13 cellular contexts compared by ENCODE assay signal in genomic region chr1:244154528-244154881, GRCh38.
A peak's percentile ranks its signal among the peaks of the same experiment; 100 is the strongest.
DNase-seq lines count a peak whose midpoint lies in the region; ATAC-seq and TF ChIP-seq lines count a peak whose summit lies in the region.
"Had no signal": no experiment of that assay in that cellular context is flagged by ENCODE, and none has a peak within 500 bp of the region (broad histone marks: within the 10 kb centered on the region; RNA-seq: fewer than 3 reads in every experiment).

No MANE protein-coding gene starts in this region.

- peak overlapping the region; percentile 6 for H2AFZ ChIP-seq in fibroblast of lung (ENCODE audit: low read length)

- peak overlapping the region; percentile 3 to 77 (median 66); a peak in 17 of 22 replicates for H3K4me2 ChIP-seq in BLaER1 treated with 17β-estradiol and CSF1 and Interleukin-3, amounts not matched to agents 10 nM and 100 nM
- H3K4me2 ChIP-seq in fibroblast of lung (ENCODE audit: extremely low read depth, insufficient read depth, low read length): no peak overlapping the region

- intact Hi-C loops in sigmoid colon (cut with DNase I): no loop called here

- H4K20me1 ChIP-seq in BLaER1 treated with 17β-estradiol and CSF1 and Interleukin-3, amounts not matched to agents 10 nM and 100 nM: no peaks in the 10 kb centered on the region
- H4K20me1 ChIP-seq in fibroblast of lung (ENCODE audit: control insufficient read depth, extremely low read depth, insufficient read depth, low read length): no peaks in the 10 kb centered on the region

- H3K9me3 ChIP-seq in BLaER1 treated with 17β-estradiol and CSF1 and Interleukin-3, amounts not matched to agents 10 nM and 100 nM (replicated peaks in 1 of 11): no peaks in the 10 kb centered on the region
- no peaks in the 10 kb centered on the region for H3K9me3 ChIP-seq in fibroblast of lung (ENCODE audit: control insufficient read depth, insufficient read depth, low read depth, low read length)
- no peaks in the 10 kb centered on the region for H3K9me3 ChIP-seq in sigmoid colon
- no peaks in the 10 kb centered on the region for H3K9me3 ChIP-seq in upper lobe of left lung

- no peak overlapping the region for H3K9ac ChIP-seq in BLaER1 treated with 17β-estradiol and CSF1 and Interleukin-3, amounts not matched to agents 10 nM and 100 nM
- H3K9ac ChIP-seq in fibroblast of lung (ENCODE audit: insufficient read depth, low read length): peak overlapping the region; percentile 10

- H3K4me3 ChIP-seq in BLaER1 treated with 17β-estradiol and CSF1 and Interleukin-3, amounts not matched to agents 10 nM and 100 nM: no peak overlapping the region
- no peak overlapping the region for H3K4me3 ChIP-seq in fibroblast of lung (replicated peaks in 1 of 4; ENCODE audit: control extremely low read depth in 1 of 4, insufficient read depth in 1 of 4, low read depth in 3 of 4, low read length in 4 of 4)
- no peak overlapping the region for H3K4me3 ChIP-seq in sigmoid colon
- H3K4me3 ChIP-seq in upper lobe of left lung: no peak overlapping the region
- H3K4me3 ChIP-seq: GM12878, K562 had no signal

- H3K79me2 ChIP-seq in fibroblast of lung (ENCODE audit: control insufficient read depth, insufficient read depth, low read length): no peaks in the 10 kb centered on the region

- peaks cover 0 to 12% (median 0%) of the 10 kb centered on the region in 11 experiments; a peak in 3 of 22 replicates for H3K27me3 ChIP-seq in BLaER1 treated with 17β-estradiol and CSF1 and Interleukin-3, amounts not matched to agents 10 nM and 100 nM
- H3K27me3 ChIP-seq in fibroblast of lung (ENCODE audit: control insufficient read depth, insufficient read depth, low read length) (no peaks in the 10 kb centered on the region), sigmoid colon (no peaks in the 10 kb centered on the region), upper lobe of left lung (no peaks in the 10 kb centered on the region)

- 35 to 52% methylated on average over 5 of the region's 5 CpGs for WGBS in sigmoid colon, 2 donors
- WGBS in upper lobe of left lung, 2 donors: 51 to 65% methylated on average over 5 of the region's 5 CpGs

- no peak overlapping the region for H3K27ac ChIP-seq in BLaER1 treated with 17β-estradiol and CSF1 and Interleukin-3, amounts not matched to agents 10 nM and 100 nM
- H3K27ac ChIP-seq in fibroblast of lung (ENCODE audit: insufficient read depth, low read length) (no peak overlapping the region), sigmoid colon (peak overlapping the region in 3 of 4 donors; percentile 28 to 58 (median 43)), upper lobe of left lung (no peak overlapping the region)

- no peak for TF ChIP-seq CTCF in fibroblast of lung (conservative IDR thresholded peaks at IDR 0.05 in 1 of 2, IDR thresholded peaks at IDR 0.05 in 1 of 2; ENCODE audit: low read depth in 1 of 2, low read length in 2 of 2)
- TF ChIP-seq CTCF in sigmoid colon (IDR thresholded peaks at IDR 0.05): no peak
- TF ChIP-seq CTCF in upper lobe of left lung (IDR thresholded peaks at IDR 0.05): no peak

- ATAC-seq in upper lobe of left lung (ENCODE audit: low FRiP score in 2 of 2) (no peak), esophagus mucosa (no peak)
- ATAC-seq: HCT116 had no signal

- peak; percentile 79 for DNase-seq in NCI-H69 (lab: John Stamatoyannopoulos, UW)
- no peak for DNase-seq in fibroblast of lung (ENCODE audit: low read depth in 2 of 2)
- DNase-seq in sigmoid colon: no peak
- no peak for DNase-seq in upper lobe of left lung
- DNase-seq in LoVo (ENCODE audit: low spot score): no peak
- DNase-seq: NCI-H1092, NCI-H2107, SW 1271 had no signal

- TF ChIP-seq EP300 in sigmoid colon (IDR thresholded peaks at IDR 0.05) (no peak), upper lobe of left lung (IDR thresholded peaks at IDR 0.05) (no peak)

- H3K4me1 ChIP-seq in BLaER1 treated with 17β-estradiol and CSF1 and Interleukin-3, amounts not matched to agents 10 nM and 100 nM: peaks cover 3 to 22% (median 18%) of the 10 kb centered on the region in 10 experiments
- H3K4me1 ChIP-seq in fibroblast of lung (ENCODE audit: control insufficient read depth, extremely low read depth, insufficient read depth, low read length) (no peaks in the 10 kb centered on the region), sigmoid colon (peaks cover 0 to 16% (median 6%) of the 10 kb centered on the region in 4 donors), upper lobe of left lung (no peaks in the 10 kb centered on the region)

- no peaks in the 10 kb centered on the region for H3K36me3 ChIP-seq in BLaER1 treated with 17β-estradiol and CSF1 and Interleukin-3, amounts not matched to agents 10 nM and 100 nM
- no peaks in the 10 kb centered on the region for H3K36me3 ChIP-seq in fibroblast of lung (ENCODE audit: control insufficient read depth, insufficient read depth, low read length)
- H3K36me3 ChIP-seq in sigmoid colon: no peaks in the 10 kb centered on the region
- no peaks in the 10 kb centered on the region for H3K36me3 ChIP-seq in upper lobe of left lung

- no peak for TF ChIP-seq POLR2A in sigmoid colon (IDR thresholded peaks at IDR 0.05)
- TF ChIP-seq POLR2A in upper lobe of left lung (IDR thresholded peaks at IDR 0.05): no peak

Comparison
In these comparisons a context has a peak if more than half of its experiments do, and no peak if none do; other contexts are left out.
1. H3K27ac ChIP-seq: peak in sigmoid colon (3 of 4); none in BLaER1 treated with 17β-estradiol and CSF1 and Interleukin-3, amounts not matched to agents 10 nM and 100 nM (0 of 11), fibroblast of lung (single experiment) and upper lobe of left lung (0 of 4).